In the genomic region with DNA sequence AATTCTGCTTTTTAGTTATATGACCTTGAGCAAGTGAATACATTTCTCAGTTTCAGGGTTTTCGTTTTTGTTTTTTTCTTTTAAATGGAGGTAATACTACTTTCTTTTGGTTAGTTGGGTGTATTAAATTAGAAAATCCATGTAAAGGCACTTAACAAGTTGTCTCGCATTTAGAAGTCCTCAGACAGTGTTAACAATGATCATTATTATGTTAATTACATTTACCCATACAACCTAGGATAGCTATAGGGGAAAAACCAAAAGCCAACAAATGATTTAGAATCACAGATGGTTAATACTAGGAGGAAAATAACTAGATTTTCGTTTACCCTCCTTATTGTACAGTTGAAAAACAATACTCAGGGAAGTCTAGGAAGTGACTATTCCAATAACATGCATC, we compare ENCODE assay signal across 19 cellular contexts.
A peak's percentile ranks its signal among the peaks of the same experiment; 100 is the strongest.
DNase-seq lines count a peak whose midpoint lies in the region; ATAC-seq and TF ChIP-seq lines count a peak whose summit lies in the region.
"Had no signal": no experiment of that assay in that cellular context is flagged by ENCODE, and none has a peak within 500 bp of the region (broad histone marks: within the 10 kb centered on the region; RNA-seq: fewer than 3 reads in every experiment).

No MANE protein-coding gene starts in this region.

- H3K27me3 ChIP-seq in GM23338 (ENCODE audit: insufficient read depth): no peaks in the 10 kb centered on the region
- peaks cover 0 to 18% (median 0%) of the 10 kb centered on the region in 4 donors for H3K27me3 ChIP-seq in esophagus squamous epithelium
- H3K27me3 ChIP-seq: BLaER1 treated with 17β-estradiol and CSF1 and Interleukin-3, amounts not matched to agents 10 nM and 100 nM had no signal

- TF ChIP-seq POLR2A in esophagus squamous epithelium (IDR thresholded peaks at IDR 0.05): no peak

- no peaks in the 10 kb centered on the region for H3K79me2 ChIP-seq in GM23338 (replicated peaks; ENCODE audit: insufficient read depth)

- peaks cover 23% of the 10 kb centered on the region for H3K4me1 Mint-ChIP-seq in GM23338
- H3K4me1 Mint-ChIP-seq: B cell had no signal

- peak; percentile 35; the same call in 2 of the 3 replicates for ATAC-seq in GM23338
- ATAC-seq: A549; CD8-positive, alpha-beta T cell had no signal

- H3K36me3 Mint-ChIP-seq in GM23338 (ENCODE audit: low read depth): peaks cover 6% of the 10 kb centered on the region; the same call in 2 of the 3 replicates
- H3K36me3 Mint-ChIP-seq: CD8-positive, alpha-beta T cell had no signal

- no peak overlapping the region for H3K4me2 ChIP-seq in GM23338
- H3K4me2 ChIP-seq: A549; BLaER1 treated with 17β-estradiol and CSF1 and Interleukin-3, amounts not matched to agents 10 nM and 100 nM had no signal

- H3K27ac ChIP-seq in GM23338 (ENCODE audit: low read depth) (no peak overlapping the region), VCaP (peak overlapping the region; percentile 67), esophagus squamous epithelium (no peak overlapping the region)
- H3K27ac ChIP-seq: A549; BLaER1 treated with 17β-estradiol and CSF1 and Interleukin-3, amounts not matched to agents 10 nM and 100 nM; C4-2B had no signal

- 0 out of 3 replicates have a peak, but pooled peaks cover 3% of the 10 kb centered on the region for H3K9me3 Mint-ChIP-seq in GM23338

- H4K20me1 ChIP-seq in GM23338 (replicated peaks; ENCODE audit: insufficient read depth): no peaks in the 10 kb centered on the region
- H4K20me1 ChIP-seq: BLaER1 treated with 17β-estradiol and CSF1 and Interleukin-3, amounts not matched to agents 10 nM and 100 nM had no signal

- no peak overlapping the region for H3K27ac Mint-ChIP-seq in GM23338
- H3K27ac Mint-ChIP-seq: B cell; CD4-positive, alpha-beta T cell; CD8-positive, alpha-beta T cell had no signal

- TF ChIP-seq CTCF in GM23338 (conservative IDR thresholded peaks at IDR 0.05; ENCODE audit: low read depth in 2 of 2) (no peak), VCaP (conservative IDR thresholded peaks at IDR 0.05) (no peak), esophagus squamous epithelium (IDR thresholded peaks at IDR 0.05) (no peak)

- no peaks in the 10 kb centered on the region for H3K9me3 ChIP-seq in esophagus squamous epithelium
- H3K9me3 ChIP-seq: A549 had no signal

- H3K9me2 ChIP-seq in GM23338 (ENCODE audit: insufficient read depth): 0 out of 2 replicates have a peak, but pooled peaks cover 7% of the 10 kb centered on the region

- H3K4me1 ChIP-seq in GM23338 (ENCODE audit: insufficient read depth) (peaks cover 22% of the 10 kb centered on the region), esophagus squamous epithelium (no peaks in the 10 kb centered on the region)
- H3K4me1 ChIP-seq: A549 had no signal

- H3K36me3 ChIP-seq in GM23338 (ENCODE audit: insufficient read depth): no peaks in the 10 kb centered on the region
- no peaks in the 10 kb centered on the region for H3K36me3 ChIP-seq in esophagus squamous epithelium
- H3K36me3 ChIP-seq: BLaER1 treated with 17β-estradiol and CSF1 and Interleukin-3, amounts not matched to agents 10 nM and 100 nM had no signal

- intact Hi-C loops in esophagus squamous epithelium (cut with DNase I): no loop called here

- H3K4me3 Mint-ChIP-seq in GM23338: no peak overlapping the region
- H3K4me3 Mint-ChIP-seq: B cell; CD4-positive, alpha-beta T cell; CD8-positive, alpha-beta T cell had no signal

- no peak overlapping the region for H2AFZ ChIP-seq in GM23338

- no peak overlapping the region for H3K4me3 ChIP-seq in GM23338
- H3K4me3 ChIP-seq in esophagus squamous epithelium: no peak overlapping the region
- H3K4me3 ChIP-seq: A549; BLaER1 treated with 17β-estradiol and CSF1 and Interleukin-3, amounts not matched to agents 10 nM and 100 nM had no signal

- DNase-seq in GM23338 (ENCODE audit: low spot score) (no peak), COLO829 (ENCODE audit: low spot score) (no peak), NCI-H2171 (lab: John Stamatoyannopoulos, UW) (no peak), esophagus squamous epithelium (lab: John Stamatoyannopoulos, UW) (no peak)
- DNase-seq: AML-193; CD4-positive, alpha-beta T cell; CD8-positive, alpha-beta T cell; COR-L47; DMS 273 treated with DMSO at 0.1 percent for 48 hours; DMS153; DMS53; DMS79; DND-41; GF-D8 had no signal

- H3F3A ChIP-seq in GM23338 (replicated peaks; ENCODE audit: low read depth): no peaks in the 10 kb centered on the region

- WGBS in esophagus squamous epithelium, 2 donors: 61 to 69% methylated on average over 3 of the region's 3 CpGs

- peaks cover 2% of the 10 kb centered on the region for H3K27me3 Mint-ChIP-seq in GM23338 (ENCODE audit: insufficient read depth, low read depth, poor library complexity)
- H3K27me3 Mint-ChIP-seq: B cell; CD4-positive, alpha-beta T cell had no signal

TF ChIP-seq in GM23338, 12 proteins besides CTCF, POLR2A, EP300 and RAD21 (continues in another document):
- TF ChIP-seq POLR2AphosphoS5 (IDR thresholded peaks at IDR 0.05; ENCODE audit: low read depth) (no peak), JUNB (IDR thresholded peaks at IDR 0.05; ENCODE audit: unreplicated experiment) (no peak), ZNF114 (CRISPR knock-in tag; IDR thresholded peaks at IDR 0.05) (no peak), EZH2 (IDR thresholded peaks at IDR 0.05; ENCODE audit: low read depth, unreplicated experiment) (no peak), ZNF331 (CRISPR knock-in tag; IDR thresholded peaks at IDR 0.05; ENCODE audit: low read depth) (no peak), CREB1 (CRISPR knock-in tag; IDR thresholded peaks at IDR 0.05; ENCODE audit: low read depth) (no peak), STAT1 (IDR thresholded peaks at IDR 0.05; ENCODE audit: unreplicated experiment) (no peak), NANOG (IDR thresholded peaks at IDR 0.05; ENCODE audit: borderline replicate concordance) (no peak)
- TF ChIP-seq, protein P1, sequence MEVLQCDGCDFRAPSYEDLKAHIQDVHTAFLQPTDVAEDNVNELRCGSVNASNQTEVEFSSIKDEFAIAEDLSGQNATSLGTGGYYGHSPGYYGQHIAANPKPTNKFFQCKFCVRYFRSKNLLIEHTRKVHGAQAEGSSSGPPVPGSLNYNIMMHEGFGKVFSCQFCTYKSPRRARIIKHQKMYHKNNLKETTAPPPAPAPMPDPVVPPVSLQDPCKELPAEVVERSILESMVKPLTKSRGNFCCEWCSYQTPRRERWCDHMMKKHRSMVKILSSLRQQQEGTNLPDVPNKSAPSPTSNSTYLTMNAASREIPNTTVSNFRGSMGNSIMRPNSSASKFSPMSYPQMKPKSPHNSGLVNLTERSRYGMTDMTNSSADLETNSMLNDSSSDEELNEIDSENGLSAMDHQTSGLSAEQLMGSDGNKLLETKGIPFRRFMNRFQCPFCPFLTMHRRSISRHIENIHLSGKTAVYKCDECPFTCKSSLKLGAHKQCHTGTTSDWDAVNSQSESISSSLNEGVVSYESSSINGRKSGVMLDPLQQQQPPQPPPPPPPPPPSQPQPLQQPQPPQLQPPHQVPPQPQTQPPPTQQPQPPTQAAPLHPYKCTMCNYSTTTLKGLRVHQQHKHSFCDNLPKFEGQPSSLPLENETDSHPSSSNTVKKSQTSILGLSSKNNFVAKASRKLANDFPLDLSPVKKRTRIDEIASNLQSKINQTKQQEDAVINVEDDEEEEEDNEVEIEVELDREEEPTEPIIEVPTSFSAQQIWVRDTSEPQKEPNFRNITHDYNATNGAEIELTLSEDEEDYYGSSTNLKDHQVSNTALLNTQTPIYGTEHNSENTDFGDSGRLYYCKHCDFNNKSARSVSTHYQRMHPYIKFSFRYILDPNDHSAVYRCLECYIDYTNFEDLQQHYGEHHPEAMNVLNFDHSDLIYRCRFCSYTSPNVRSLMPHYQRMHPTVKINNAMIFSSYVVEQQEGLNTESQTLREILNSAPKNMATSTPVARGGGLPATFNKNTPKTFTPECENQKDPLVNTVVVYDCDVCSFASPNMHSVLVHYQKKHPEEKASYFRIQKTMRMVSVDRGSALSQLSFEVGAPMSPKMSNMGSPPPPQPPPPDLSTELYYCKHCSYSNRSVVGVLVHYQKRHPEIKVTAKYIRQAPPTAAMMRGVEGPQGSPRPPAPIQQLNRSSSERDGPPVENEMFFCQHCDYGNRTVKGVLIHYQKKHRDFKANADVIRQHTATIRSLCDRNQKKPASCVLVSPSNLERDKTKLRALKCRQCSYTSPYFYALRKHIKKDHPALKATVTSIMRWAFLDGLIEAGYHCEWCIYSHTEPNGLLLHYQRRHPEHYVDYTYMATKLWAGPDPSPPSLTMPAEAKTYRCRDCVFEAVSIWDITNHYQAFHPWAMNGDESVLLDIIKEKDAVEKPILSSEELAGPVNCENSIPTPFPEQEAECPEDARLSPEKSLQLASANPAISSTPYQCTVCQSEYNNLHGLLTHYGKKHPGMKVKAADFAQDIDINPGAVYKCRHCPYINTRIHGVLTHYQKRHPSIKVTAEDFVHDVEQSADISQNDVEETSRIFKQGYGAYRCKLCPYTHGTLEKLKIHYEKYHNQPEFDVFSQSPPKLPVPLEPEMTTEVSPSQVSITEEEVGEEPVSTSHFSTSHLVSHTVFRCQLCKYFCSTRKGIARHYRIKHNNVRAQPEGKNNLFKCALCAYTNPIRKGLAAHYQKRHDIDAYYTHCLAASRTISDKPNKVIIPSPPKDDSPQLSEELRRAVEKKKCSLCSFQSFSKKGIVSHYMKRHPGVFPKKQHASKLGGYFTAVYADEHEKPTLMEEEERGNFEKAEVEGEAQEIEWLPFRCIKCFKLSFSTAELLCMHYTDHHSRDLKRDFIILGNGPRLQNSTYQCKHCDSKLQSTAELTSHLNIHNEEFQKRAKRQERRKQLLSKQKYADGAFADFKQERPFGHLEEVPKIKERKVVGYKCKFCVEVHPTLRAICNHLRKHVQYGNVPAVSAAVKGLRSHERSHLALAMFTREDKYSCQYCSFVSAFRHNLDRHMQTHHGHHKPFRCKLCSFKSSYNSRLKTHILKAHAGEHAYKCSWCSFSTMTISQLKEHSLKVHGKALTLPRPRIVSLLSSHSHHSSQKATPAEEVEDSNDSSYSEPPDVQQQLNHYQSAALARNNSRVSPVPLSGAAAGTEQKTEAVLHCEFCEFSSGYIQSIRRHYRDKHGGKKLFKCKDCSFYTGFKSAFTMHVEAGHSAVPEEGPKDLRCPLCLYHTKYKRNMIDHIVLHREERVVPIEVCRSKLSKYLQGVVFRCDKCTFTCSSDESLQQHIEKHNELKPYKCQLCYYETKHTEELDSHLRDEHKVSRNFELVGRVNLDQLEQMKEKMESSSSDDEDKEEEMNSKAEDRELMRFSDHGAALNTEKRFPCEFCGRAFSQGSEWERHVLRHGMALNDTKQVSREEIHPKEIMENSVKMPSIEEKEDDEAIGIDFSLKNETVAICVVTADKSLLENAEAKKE (CRISPR knock-in tag; IDR thresholded peaks at IDR 0.05): no peak
- TF ChIP-seq, protein P2, sequence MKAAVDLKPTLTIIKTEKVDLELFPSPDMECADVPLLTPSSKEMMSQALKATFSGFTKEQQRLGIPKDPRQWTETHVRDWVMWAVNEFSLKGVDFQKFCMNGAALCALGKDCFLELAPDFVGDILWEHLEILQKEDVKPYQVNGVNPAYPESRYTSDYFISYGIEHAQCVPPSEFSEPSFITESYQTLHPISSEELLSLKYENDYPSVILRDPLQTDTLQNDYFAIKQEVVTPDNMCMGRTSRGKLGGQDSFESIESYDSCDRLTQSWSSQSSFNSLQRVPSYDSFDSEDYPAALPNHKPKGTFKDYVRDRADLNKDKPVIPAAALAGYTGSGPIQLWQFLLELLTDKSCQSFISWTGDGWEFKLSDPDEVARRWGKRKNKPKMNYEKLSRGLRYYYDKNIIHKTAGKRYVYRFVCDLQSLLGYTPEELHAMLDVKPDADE (IDR thresholded peaks at IDR 0.05): no peak
